Comparison of ENCODE assay signal across 1 cellular context in the genomic region with DNA sequence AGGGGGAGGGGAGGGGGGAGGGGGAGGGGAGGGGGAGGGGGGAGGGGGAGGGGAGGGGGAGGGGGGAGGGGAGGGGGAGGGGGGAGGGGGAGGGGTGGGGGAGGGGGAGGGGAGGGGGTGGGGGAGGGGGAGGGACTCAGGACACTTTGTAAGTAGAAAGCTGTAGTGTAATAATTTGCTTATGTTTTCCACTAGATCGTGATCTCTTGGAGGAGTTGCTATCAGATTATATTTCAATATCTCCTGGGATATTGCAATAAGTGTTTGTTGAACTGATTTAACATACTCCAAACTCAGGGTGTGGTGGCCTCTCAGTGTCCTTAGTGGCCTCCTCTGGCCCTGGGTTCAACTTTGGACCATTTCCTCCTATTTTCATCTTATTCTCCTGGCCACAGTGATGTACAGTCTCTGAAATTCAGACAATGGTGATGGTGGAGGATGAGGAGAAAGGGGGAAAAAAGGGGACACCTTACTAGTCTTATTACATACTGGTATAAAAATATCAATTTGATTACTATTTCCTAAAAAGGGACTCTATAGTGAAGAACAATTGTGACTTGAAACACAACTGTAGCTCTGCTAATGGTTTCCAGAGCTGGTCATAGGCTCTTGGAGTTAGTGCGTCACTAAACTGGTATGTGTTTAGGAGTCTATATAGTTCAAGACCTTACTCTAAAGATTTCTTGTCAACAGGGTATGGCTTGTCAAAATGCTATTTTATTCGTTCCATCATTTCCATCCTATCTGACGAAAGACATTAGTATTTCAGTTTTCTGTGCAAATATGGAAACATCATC.
TF ChIP-seq lines count a peak whose summit lies in the region.

No MANE protein-coding gene starts in this region.

TF ChIP-seq in HepG2, 621 proteins besides CTCF, POLR2A, EP300 and RAD21 (continued from another document):
- TF ChIP-seq, protein P1, sequence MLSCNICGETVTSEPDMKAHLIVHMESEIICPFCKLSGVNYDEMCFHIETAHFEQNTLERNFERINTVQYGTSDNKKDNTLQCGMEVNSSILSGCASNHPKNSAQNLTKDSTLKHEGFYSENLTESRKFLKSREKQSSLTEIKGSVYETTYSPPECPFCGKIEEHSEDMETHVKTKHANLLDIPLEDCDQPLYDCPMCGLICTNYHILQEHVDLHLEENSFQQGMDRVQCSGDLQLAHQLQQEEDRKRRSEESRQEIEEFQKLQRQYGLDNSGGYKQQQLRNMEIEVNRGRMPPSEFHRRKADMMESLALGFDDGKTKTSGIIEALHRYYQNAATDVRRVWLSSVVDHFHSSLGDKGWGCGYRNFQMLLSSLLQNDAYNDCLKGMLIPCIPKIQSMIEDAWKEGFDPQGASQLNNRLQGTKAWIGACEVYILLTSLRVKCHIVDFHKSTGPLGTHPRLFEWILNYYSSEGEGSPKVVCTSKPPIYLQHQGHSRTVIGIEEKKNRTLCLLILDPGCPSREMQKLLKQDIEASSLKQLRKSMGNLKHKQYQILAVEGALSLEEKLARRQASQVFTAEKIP (CRISPR knock-in tag; IDR thresholded peaks at IDR 0.05; ENCODE audit: borderline replicate concordance), result no peak
- TF ChIP-seq NBN (conservative IDR thresholded peaks at IDR 0.05), result no peak
- TF ChIP-seq, protein P2, sequence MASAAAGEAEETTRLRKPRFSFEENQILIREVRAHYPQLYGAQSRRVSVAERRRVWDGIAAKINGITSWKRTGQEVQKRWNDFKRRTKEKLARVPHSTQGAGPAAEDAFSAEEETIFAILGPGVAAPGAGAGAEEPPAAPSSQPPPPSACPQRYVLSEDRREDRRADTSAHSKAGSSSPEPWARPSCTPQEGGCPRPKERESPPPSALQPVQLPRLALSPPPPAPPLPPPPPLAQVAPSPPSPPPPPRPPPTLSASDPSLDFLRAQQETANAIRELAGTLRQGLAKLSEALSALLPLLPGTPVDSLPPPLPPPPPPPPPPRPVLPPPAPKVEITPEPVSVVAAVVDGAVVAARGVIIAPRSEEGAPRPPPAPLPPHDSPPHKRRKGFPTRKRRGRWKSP (CRISPR knock-in tag; IDR thresholded peaks at IDR 0.05), result no peak
- TF ChIP-seq, protein P3, sequence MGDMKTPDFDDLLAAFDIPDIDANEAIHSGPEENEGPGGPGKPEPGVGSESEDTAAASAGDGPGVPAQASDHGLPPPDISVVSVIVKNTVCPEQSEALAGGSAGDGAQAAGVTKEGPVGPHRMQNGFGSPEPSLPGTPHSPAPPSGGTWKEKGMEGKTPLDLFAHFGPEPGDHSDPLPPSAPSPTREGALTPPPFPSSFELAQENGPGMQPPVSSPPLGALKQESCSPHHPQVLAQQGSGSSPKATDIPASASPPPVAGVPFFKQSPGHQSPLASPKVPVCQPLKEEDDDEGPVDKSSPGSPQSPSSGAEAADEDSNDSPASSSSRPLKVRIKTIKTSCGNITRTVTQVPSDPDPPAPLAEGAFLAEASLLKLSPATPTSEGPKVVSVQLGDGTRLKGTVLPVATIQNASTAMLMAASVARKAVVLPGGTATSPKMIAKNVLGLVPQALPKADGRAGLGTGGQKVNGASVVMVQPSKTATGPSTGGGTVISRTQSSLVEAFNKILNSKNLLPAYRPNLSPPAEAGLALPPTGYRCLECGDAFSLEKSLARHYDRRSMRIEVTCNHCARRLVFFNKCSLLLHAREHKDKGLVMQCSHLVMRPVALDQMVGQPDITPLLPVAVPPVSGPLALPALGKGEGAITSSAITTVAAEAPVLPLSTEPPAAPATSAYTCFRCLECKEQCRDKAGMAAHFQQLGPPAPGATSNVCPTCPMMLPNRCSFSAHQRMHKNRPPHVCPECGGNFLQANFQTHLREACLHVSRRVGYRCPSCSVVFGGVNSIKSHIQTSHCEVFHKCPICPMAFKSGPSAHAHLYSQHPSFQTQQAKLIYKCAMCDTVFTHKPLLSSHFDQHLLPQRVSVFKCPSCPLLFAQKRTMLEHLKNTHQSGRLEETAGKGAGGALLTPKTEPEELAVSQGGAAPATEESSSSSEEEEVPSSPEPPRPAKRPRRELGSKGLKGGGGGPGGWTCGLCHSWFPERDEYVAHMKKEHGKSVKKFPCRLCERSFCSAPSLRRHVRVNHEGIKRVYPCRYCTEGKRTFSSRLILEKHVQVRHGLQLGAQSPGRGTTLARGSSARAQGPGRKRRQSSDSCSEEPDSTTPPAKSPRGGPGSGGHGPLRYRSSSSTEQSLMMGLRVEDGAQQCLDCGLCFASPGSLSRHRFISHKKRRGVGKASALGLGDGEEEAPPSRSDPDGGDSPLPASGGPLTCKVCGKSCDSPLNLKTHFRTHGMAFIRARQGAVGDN (CRISPR knock-in tag; IDR thresholded peaks at IDR 0.05), result no peak
